Comparison of ENCODE assay signal across 8 cellular contexts in the genomic region with DNA sequence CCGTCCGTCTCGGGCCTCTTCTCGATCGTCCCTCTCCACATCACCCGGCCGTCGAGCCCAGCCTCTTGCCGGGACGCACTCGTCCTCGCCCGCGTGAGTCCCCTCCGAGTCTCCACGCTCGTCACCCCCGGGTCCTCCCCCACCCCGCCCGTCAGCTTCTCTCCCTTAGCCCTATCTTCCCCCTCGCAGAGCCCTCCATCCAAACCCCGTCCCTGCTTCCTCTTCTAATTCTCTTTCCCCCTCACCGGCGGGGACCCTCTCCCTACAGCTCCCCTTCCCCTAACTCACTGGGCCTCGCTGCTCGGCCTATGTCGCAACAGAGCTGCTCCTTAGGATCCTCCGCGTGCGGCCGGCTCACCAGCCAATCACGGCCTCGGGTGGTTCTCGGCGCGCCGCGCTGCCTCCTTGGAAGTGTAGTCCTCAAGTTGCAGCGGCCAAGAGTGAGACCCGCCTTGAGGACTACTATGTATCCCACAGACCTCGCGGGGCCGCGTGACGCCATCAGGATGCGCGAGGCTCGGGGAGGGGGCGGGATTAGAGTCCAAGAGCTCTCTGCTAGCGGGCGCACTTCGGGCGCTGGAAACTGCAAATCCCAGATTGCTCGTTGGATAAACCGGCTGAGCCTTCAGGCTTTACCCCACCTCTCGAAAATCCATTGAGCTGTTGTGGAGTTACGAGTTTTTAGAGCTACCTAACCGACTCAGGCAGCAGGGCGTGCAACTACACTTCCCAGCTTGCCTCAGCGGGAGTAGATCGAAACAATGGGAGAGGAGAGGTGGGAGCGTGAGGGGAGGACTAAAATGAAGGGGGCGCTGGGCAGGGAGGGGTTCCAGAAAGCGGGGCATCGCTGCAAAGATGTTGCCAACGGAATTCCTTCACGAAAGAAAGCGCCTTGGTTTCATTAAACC. TPM values are rescaled to one million over a fixed set of nuclear protein-coding genes. Genes with fewer than 3 reads are reported as not detected.
A peak's percentile ranks its signal among the peaks of the same experiment; 100 is the strongest.
DNase-seq lines count a peak whose midpoint lies in the region; ATAC-seq and TF ChIP-seq lines count a peak whose summit lies in the region.

A gene (minus strand): TSS at position 331 of the 908 bp plus-strand sequence. CDS start 747 bp downstream, outside the sequence.

- DNase-seq in AML-193 (lab: John Stamatoyannopoulos, UW) (peak; percentile 88 to 89), NCI-H510A treated with DMSO at 0.1 percent for 48 hours (lab: John Stamatoyannopoulos, UW) (peak; percentile 84), chondrocyte (ENCODE audit: low spot score) (peak; percentile 99), kidney epithelial cell (ENCODE audit: low read depth) (peak; percentile 97)
- peak; percentile 94 to 99 for DNase-seq in activated CD4-positive, alpha-beta T cell treated with anti-CD3 and anti-CD28 coated beads for 24 hours (ENCODE audit: low read depth in 2 of 2)
- peak; percentile 95 to 98 for DNase-seq in stimulated activated CD4-positive, alpha-beta T cell treated with anti-CD3 and anti-CD28 coated beads, Interleukin-15, amount 100 ng/mL, for 48 hours (ENCODE audit: low read depth in 2 of 2)

- peaks cover 4% of the 10 kb centered on the region for H3K36me3 ChIP-seq in kidney epithelial cell (ENCODE audit: control insufficient read depth, insufficient read depth, low read length)

- no peaks in the 10 kb centered on the region for H3K27me3 Mint-ChIP-seq in chondrocyte (ENCODE audit: low read depth)

- peaks cover 42% of the 10 kb centered on the region for H3K4me1 Mint-ChIP-seq in chondrocyte (ENCODE audit: low read depth)

- H3K4me3 ChIP-seq in kidney epithelial cell (ENCODE audit: low read depth, low read length), result peak within 1 kb of the TSS; percentile 95

- no peaks in the 10 kb centered on the region for H3K9me3 Mint-ChIP-seq in chondrocyte (ENCODE audit: low read depth)

- peak; percentile 97 for ATAC-seq in HG03439 (IDR thresholded peaks at IDR 0.05; ENCODE audit: unreplicated experiment)

- peak; percentile 73 for TF ChIP-seq POLR2A in GM19193 (IDR thresholded peaks at IDR 0.05; ENCODE audit: extremely low read depth, insufficient read depth, insufficient read length)

- peaks cover 23% of the 10 kb centered on the region for H3K36me3 Mint-ChIP-seq in chondrocyte (ENCODE audit: low read depth)

- H3K27ac Mint-ChIP-seq in chondrocyte (ENCODE audit: unreplicated experiment), result peak within 1 kb of the TSS; percentile 98

- H3K4me3 Mint-ChIP-seq in chondrocyte (ENCODE audit: unreplicated experiment), result peak within 1 kb of the TSS; percentile 100

- TF ChIP-seq CTCF in chondrocyte (IDR thresholded peaks at IDR 0.05), result peak; percentile 21
- no peak for TF ChIP-seq CTCF in kidney epithelial cell (IDR thresholded peaks at IDR 0.05; ENCODE audit: insufficient read depth, low read length, poor library complexity, severe bottlenecking)

- no peaks in the 10 kb centered on the region for H3K27me3 ChIP-seq in kidney epithelial cell (ENCODE audit: control insufficient read depth, insufficient read depth, low read length)

RNA-seq across cellular contexts. Expression of the gene that starts here (rescaled TPM):
- 35.8 to 42.2 TPM (median 37.7 TPM) in 3 replicates for total RNA-seq in chondrocyte
- total RNA-seq in kidney epithelial cell, result 75.4 and 78.9 TPM in 2 replicates

Comparison
In these comparisons a context has a peak if more than half of its experiments do, and no peak if none do; other contexts are left out.
1. Peak in every context shown above with its lines: DNase-seq, ATAC-seq and H3K4me3 ChIP-seq.